In genomic region chr6:52317841-52318581, GRCh38 we compare ENCODE assay signal across 10 cellular contexts. TPM values are rescaled to one million over a fixed set of nuclear protein-coding genes. Genes with fewer than 3 reads are reported as not detected.
DNase-seq lines count a peak whose midpoint lies in the region; ATAC-seq and TF ChIP-seq lines count a peak whose summit lies in the region.
"Had no signal": no experiment of that assay in that cellular context is flagged by ENCODE, and none has a peak within 500 bp of the region (broad histone marks: within the 10 kb centered on the region; RNA-seq: fewer than 3 reads in every experiment).

No MANE protein-coding gene starts in this region.

- H3K27ac ChIP-seq in RWPE1, result no peak overlapping the region
- no peak overlapping the region for H3K27ac ChIP-seq in prostate gland
- H3K27ac ChIP-seq: BLaER1 had no signal

- H3K27me3 ChIP-seq in prostate gland (replicated peaks; ENCODE audit: insufficient read depth), result no peaks in the 10 kb centered on the region
- H3K27me3 ChIP-seq: BLaER1 had no signal

- no peak overlapping the region for H3K4me3 ChIP-seq in prostate gland
- H3K4me3 ChIP-seq: BLaER1 had no signal

- TF ChIP-seq POLR2A in prostate gland (IDR thresholded peaks at IDR 0.05), result no peak

- no peaks in the 10 kb centered on the region for H3K9me3 Mint-ChIP-seq in activated T-cell treated with anti-CD3 and anti-CD28 coated beads, Interleukin-2, amount 50 U/mL, for 24 hours
- no peaks in the 10 kb centered on the region for H3K9me3 Mint-ChIP-seq in activated CD4-positive, alpha-beta T cell treated with anti-CD3 and anti-CD28 coated beads, Interleukin-2, amount 10 ng/mL, durations not matched to agents 7 days and 5 days
- H3K9me3 Mint-ChIP-seq: neural crest cell had no signal

- H3K4me1 Mint-ChIP-seq in activated T-cell treated with anti-CD3 and anti-CD28 coated beads, Interleukin-2, amount 50 U/mL, for 24 hours (ENCODE audit: low read depth), result peaks cover 18% of the 10 kb centered on the region
- peaks cover 12% of the 10 kb centered on the region for H3K4me1 Mint-ChIP-seq in activated CD4-positive, alpha-beta T cell treated with anti-CD3 and anti-CD28 coated beads, Interleukin-2, amount 10 ng/mL, durations not matched to agents 7 days and 5 days

- no peaks in the 10 kb centered on the region for H3K9me3 ChIP-seq in prostate gland
- H3K9me3 ChIP-seq: BLaER1 had no signal

- no peaks in the 10 kb centered on the region for H3K36me3 ChIP-seq in prostate gland
- H3K36me3 ChIP-seq: BLaER1 had no signal

- peak overlapping the region; percentile 19 for H3K27ac Mint-ChIP-seq in activated T-cell treated with anti-CD3 and anti-CD28 coated beads, Interleukin-2, amount 50 U/mL, for 24 hours
- no peak overlapping the region for H3K27ac Mint-ChIP-seq in activated CD4-positive, alpha-beta T cell treated with anti-CD3 and anti-CD28 coated beads, Interleukin-2, amount 10 ng/mL, durations not matched to agents 7 days and 5 days

- intact Hi-C loops in prostate gland (cut with DNase I), result no loop called here

- TF ChIP-seq CTCF in RWPE1 (conservative IDR thresholded peaks at IDR 0.05; ENCODE audit: low read depth), result no peak
- no peak for TF ChIP-seq CTCF in prostate gland (IDR thresholded peaks at IDR 0.05)

- no peaks in the 10 kb centered on the region for H3K4me1 ChIP-seq in prostate gland (replicated peaks)

- WGBS in prostate gland, result 46% methylated on average over 4 of the region's 4 CpGs

- H3K4me3 Mint-ChIP-seq in activated T-cell treated with anti-CD3 and anti-CD28 coated beads, Interleukin-2, amount 50 U/mL, for 24 hours, result no peak overlapping the region
- H3K4me3 Mint-ChIP-seq in activated CD4-positive, alpha-beta T cell treated with anti-CD3 and anti-CD28 coated beads, Interleukin-2, amount 10 ng/mL, durations not matched to agents 7 days and 5 days, result no peak overlapping the region
- H3K4me3 Mint-ChIP-seq: neural crest cell had no signal

- POLR2A ChIA-PET in RWPE1 (lab: Yijun Ruan, JAX; ENCODE audit: low non-redundant PET), result no interaction called here
- POLR2A ChIA-PET in activated CD4-positive, alpha-beta T cell treated with anti-CD3 and anti-CD28 coated beads, Interleukin-2, amount 10 ng/mL, durations not matched to agents 7 days and 5 days (lab: Charles Lee), result no interaction called here

- peak; percentile 95 for ATAC-seq in HG03025 (IDR thresholded peaks at IDR 0.05; ENCODE audit: low FRiP score, unreplicated experiment)

- no peak for DNase-seq in activated T-cell treated with anti-CD3 and anti-CD28 coated beads, Interleukin-2, amount 50 U/mL, for 24 hours
- DNase-seq in activated T-cell treated with anti-CD3 and anti-CD28 coated beads for 4 hours (no peak), RWPE1 (ENCODE audit: low spot score) (peak; percentile 35), myocyte (ENCODE audit: low read depth) (peak; percentile 10), SHP77 treated with DMSO at 0.1 percent for 48 hours (lab: John Stamatoyannopoulos, UW) (no peak), prostate gland (ENCODE audit: low spot score) (no peak)
- DNase-seq in activated CD4-positive, alpha-beta T cell treated with anti-CD3 and anti-CD28 coated beads, Interleukin-2, amount 10 ng/mL, durations not matched to agents 7 days and 5 days, result no peak

- CTCF ChIA-PET in RWPE1 (lab: Yijun Ruan, JAX), result no interaction called here
- CTCF ChIA-PET in activated CD4-positive, alpha-beta T cell treated with anti-CD3 and anti-CD28 coated beads, Interleukin-2, amount 10 ng/mL, durations not matched to agents 7 days and 5 days (lab: Charles Lee), result interaction anchor here (1.9 kb wide), 1 partner anchor 10 kb away, joined by 5 read pairs; no protein-coding TSS in a partner anchor

- no peaks in the 10 kb centered on the region for H3K36me3 Mint-ChIP-seq in activated T-cell treated with anti-CD3 and anti-CD28 coated beads, Interleukin-2, amount 50 U/mL, for 24 hours (ENCODE audit: low read depth)
- H3K36me3 Mint-ChIP-seq in activated CD4-positive, alpha-beta T cell treated with anti-CD3 and anti-CD28 coated beads, Interleukin-2, amount 10 ng/mL, durations not matched to agents 7 days and 5 days (ENCODE audit: low read depth), result no peaks in the 10 kb centered on the region

- H3K27me3 Mint-ChIP-seq in activated T-cell treated with anti-CD3 and anti-CD28 coated beads, Interleukin-2, amount 50 U/mL, for 24 hours, result no peaks in the 10 kb centered on the region
- no peaks in the 10 kb centered on the region for H3K27me3 Mint-ChIP-seq in activated CD4-positive, alpha-beta T cell treated with anti-CD3 and anti-CD28 coated beads, Interleukin-2, amount 10 ng/mL, durations not matched to agents 7 days and 5 days

RNA-seq across cellular contexts. Expression of gene MCM3, which starts 33.5 kb away (rescaled TPM):
- total RNA-seq in myocyte (12.0 and 17.6 TPM in 2 replicates), prostate gland (10 to 100 TPM; 33.6 to 51.1 TPM)
- 12.2 TPM for polyA plus RNA-seq in myocyte (2012)
- total RNA-seq in activated CD4-positive, alpha-beta T cell treated with anti-CD3 and anti-CD28 coated beads, Interleukin-2, amount 10 ng/mL, durations not matched to agents 7 days and 5 days, result 100 to 1,000 TPM; 189 to 190 TPM

RNA-seq across cellular contexts. Expression of gene PAQR8, which starts 43.9 kb away (rescaled TPM):
- total RNA-seq in myocyte, result 1.9 and 2.7 TPM in 2 replicates
- 1.5 TPM for polyA plus RNA-seq in myocyte (2012)
- 10 to 100 TPM; 21.2 to 22.8 TPM for total RNA-seq in activated CD4-positive, alpha-beta T cell treated with anti-CD3 and anti-CD28 coated beads, Interleukin-2, amount 10 ng/mL, durations not matched to agents 7 days and 5 days
- total RNA-seq in prostate gland, result 10 to 100 TPM in 1 of 2 donors, 1 to 10 TPM in 1; 9.9 to 15.8 TPM

Comparison
In these comparisons a context has a peak if more than half of its experiments do, and no peak if none do; other contexts are left out.
1. DNase-seq: peak in RWPE1 (single experiment) and myocyte (single experiment); none in activated T-cell treated with anti-CD3 and anti-CD28 coated beads, Interleukin-2, amount 50 U/mL, for 24 hours (single experiment), activated T-cell treated with anti-CD3 and anti-CD28 coated beads for 4 hours (single experiment), activated CD4-positive, alpha-beta T cell treated with anti-CD3 and anti-CD28 coated beads, Interleukin-2, amount 10 ng/mL, durations not matched to agents 7 days and 5 days (single experiment), SHP77 treated with DMSO at 0.1 percent for 48 hours (single experiment) and prostate gland (single experiment).